ENCODE assay signal across 6 cellular contexts in genomic region chr11:47259178-47259977, GRCh38. TPM values are rescaled to one million over a fixed set of nuclear protein-coding genes. Genes with fewer than 3 reads are reported as not detected.
DNase-seq lines count a peak whose midpoint lies in the region; ATAC-seq and TF ChIP-seq lines count a peak whose summit lies in the region.

No MANE protein-coding gene starts in this region.

- peak overlapping the region; percentile 80 for H3K27ac ChIP-seq in trophoblast cell (ENCODE audit: low read depth, low read length)

- H3K27me3 ChIP-seq in NT2/D1 (ENCODE audit: insufficient read depth, insufficient read length) (no peaks in the 10 kb centered on the region), trophoblast cell (ENCODE audit: insufficient read depth, low read length) (no peaks in the 10 kb centered on the region)

- H4K8ac ChIP-seq in trophoblast cell (ENCODE audit: low read depth, low read length) = peak overlapping the region; percentile 47

- no peaks in the 10 kb centered on the region for H3K9me3 Mint-ChIP-seq in central memory CD8-positive, alpha-beta T cell

- peak; percentile 36 for ATAC-seq in central memory CD8-positive, alpha-beta T cell (replicated peaks; ENCODE audit: extremely low read depth, poor library complexity, severe bottlenecking)
- ATAC-seq in GM19023 (IDR thresholded peaks at IDR 0.05; ENCODE audit: unreplicated experiment) = no peak
- ATAC-seq in GM18511 (IDR thresholded peaks at IDR 0.05; ENCODE audit: unreplicated experiment) = no peak

- peak overlapping the region; percentile 20 for H2BK12ac ChIP-seq in trophoblast cell (ENCODE audit: low read length)

- H3K9ac ChIP-seq in NT2/D1 (ENCODE audit: insufficient read length, low read depth) (peak overlapping the region; percentile 78), trophoblast cell (ENCODE audit: low read length) (peak overlapping the region; percentile 39)

- H3K27me3 Mint-ChIP-seq in central memory CD8-positive, alpha-beta T cell = no peaks in the 10 kb centered on the region

- H3K23ac ChIP-seq in trophoblast cell (ENCODE audit: low read length) = no peak overlapping the region

- TF ChIP-seq CTCF in GM12872 (IDR thresholded peaks at IDR 0.05; ENCODE audit: insufficient read depth, low read depth, low read length) = peak; percentile 69

- H3K4me1 ChIP-seq in NT2/D1 (ENCODE audit: insufficient read depth, insufficient read length) (peaks cover 17% of the 10 kb centered on the region), trophoblast cell (ENCODE audit: control insufficient read depth in 1 of 2, insufficient read depth in 2 of 2, low read length in 2 of 2) (peaks cover 27 to 30% of the 10 kb centered on the region in 2 experiments)

- H3K4me3 ChIP-seq in NT2/D1 (ENCODE audit: insufficient read length, low read depth) (no peak overlapping the region), trophoblast cell (ENCODE audit: low read depth, low read length) (no peak overlapping the region)

- peaks cover 23% of the 10 kb centered on the region for H3K79me1 ChIP-seq in trophoblast cell (ENCODE audit: low read length)

- DNase-seq in NT2/D1 (ENCODE audit: low read depth, low spot score) (no peak), trophoblast cell (peak; percentile 61 to 73)
- DNase-seq in central memory CD8-positive, alpha-beta T cell (ENCODE audit: low spot score in 2 of 2) = no peak

- no peak overlapping the region for H2AFZ ChIP-seq in trophoblast cell (ENCODE audit: insufficient read depth, low read length, poor library complexity)

- no peaks in the 10 kb centered on the region for H3K79me2 ChIP-seq in trophoblast cell (ENCODE audit: control insufficient read depth, insufficient read depth, low read length, poor library complexity)

- no CpG with 5 or more reads among the region's 10 CpGs for WGBS in trophoblast cell (ENCODE audit: extremely low coverage, insufficient coverage, insufficient read length)

- peak overlapping the region; percentile 48 for H3K4me2 ChIP-seq in trophoblast cell (ENCODE audit: low read length)

- H3K36me3 Mint-ChIP-seq in central memory CD8-positive, alpha-beta T cell (ENCODE audit: insufficient read depth) = peaks cover under 1% of the 10 kb centered on the region

- no peak overlapping the region for H3K27ac Mint-ChIP-seq in central memory CD8-positive, alpha-beta T cell (ENCODE audit: low read depth)

- H3K14ac ChIP-seq in trophoblast cell (ENCODE audit: low read length) = peak overlapping the region; percentile 85

- H2BK5ac ChIP-seq in trophoblast cell (ENCODE audit: low read depth, low read length, poor library complexity) = peak overlapping the region; percentile 3

- H3K9me3 ChIP-seq in NT2/D1 (ENCODE audit: insufficient read depth, low read length) = no peaks in the 10 kb centered on the region
- peaks cover 2% of the 10 kb centered on the region for H3K9me3 ChIP-seq in trophoblast cell (ENCODE audit: insufficient read depth, low read depth, low read length)

- H3K36me3 ChIP-seq in NT2/D1 (ENCODE audit: insufficient read depth, insufficient read length, low read length) (peaks cover 30% of the 10 kb centered on the region), trophoblast cell (ENCODE audit: control insufficient read depth in 1 of 2, insufficient read depth in 2 of 2, low read length in 2 of 2) (peaks cover 4 to 5% of the 10 kb centered on the region in 2 experiments)

- H3K18ac ChIP-seq in trophoblast cell (ENCODE audit: low read length) = peak overlapping the region; percentile 20

- H3K4me3 Mint-ChIP-seq in central memory CD8-positive, alpha-beta T cell = no peak overlapping the region

- H2BK120ac ChIP-seq in trophoblast cell (ENCODE audit: insufficient read depth, low read length, poor library complexity) = peak overlapping the region; percentile 33

- peak overlapping the region; percentile 71 for H4K91ac ChIP-seq in trophoblast cell (ENCODE audit: low read depth, low read length)

- H2AK5ac ChIP-seq in trophoblast cell (ENCODE audit: low read length) = peak overlapping the region; percentile 85

- H3K4me1 Mint-ChIP-seq in central memory CD8-positive, alpha-beta T cell = peaks cover 14% of the 10 kb centered on the region

- peak overlapping the region; percentile 38 for H3K4ac ChIP-seq in trophoblast cell (ENCODE audit: low read depth, low read length)

- H4K12ac ChIP-seq in trophoblast cell (ENCODE audit: low read depth, low read length) = peak overlapping the region; percentile 25

RNA-seq across cellular contexts. Expression of gene NR1H3, which starts 1.6 kb away (rescaled TPM):
- polyA plus RNA-seq in trophoblast cell (2013) = 14.6 and 14.7 TPM in 2 replicates

RNA-seq across cellular contexts. Expression of gene MADD, which starts 10.6 kb away (rescaled TPM):
- 16.4 and 17.0 TPM in 2 replicates for polyA plus RNA-seq in trophoblast cell (2013)

RNA-seq across cellular contexts. Expression of gene ACP2, which starts 10.8 kb away (rescaled TPM):
- polyA plus RNA-seq in trophoblast cell (2013) = 21.9 and 23.1 TPM in 2 replicates

RNA-seq across cellular contexts. Expression of gene DDB2, which starts 44.6 kb away (rescaled TPM):
- 32.8 and 33.7 TPM in 2 replicates for polyA plus RNA-seq in trophoblast cell (2013)

Comparison
In these comparisons a context has a peak if more than half of its experiments do, and no peak if none do; other contexts are left out.
1. DNase-seq: peak in trophoblast cell (2 of 2); none in NT2/D1 (single experiment) and central memory CD8-positive, alpha-beta T cell (0 of 2).